8 cellular contexts compared by ENCODE assay signal in genomic region chr6:80742481-80742880, GRCh38.
A peak's percentile ranks its signal among the peaks of the same experiment; 100 is the strongest.
DNase-seq lines count a peak whose midpoint lies in the region; ATAC-seq and TF ChIP-seq lines count a peak whose summit lies in the region.

No MANE protein-coding gene starts in this region.

- H3K4me2 ChIP-seq in smooth muscle cell, result no peak overlapping the region

- H3K36me3 ChIP-seq in smooth muscle cell (ENCODE audit: low read depth), result no peaks in the 10 kb centered on the region

- no peaks in the 10 kb centered on the region for H4K20me1 ChIP-seq in smooth muscle cell (ENCODE audit: low read depth)

- no peak overlapping the region for H3K4me3 ChIP-seq in NB4 (ENCODE audit: low read depth, low read length)
- H3K4me3 ChIP-seq in smooth muscle cell, result no peak overlapping the region

- H3F3A ChIP-seq in smooth muscle cell (ENCODE audit: low read depth), result no peaks in the 10 kb centered on the region

- no peaks in the 10 kb centered on the region for H3K79me2 ChIP-seq in smooth muscle cell (ENCODE audit: low read depth)

- WGBS in smooth muscle cell (ENCODE audit: low lambda C conversion rate), result 32% methylated on average over 2 of the region's 2 CpGs

- H2AFZ ChIP-seq in smooth muscle cell (ENCODE audit: low read depth), result no peak overlapping the region

- no peak overlapping the region for H3K9ac ChIP-seq in smooth muscle cell (ENCODE audit: low read depth)

- TF ChIP-seq CTCF in NB4 (IDR thresholded peaks at IDR 0.05; ENCODE audit: low read depth, low read length) (peak; percentile 19), smooth muscle cell (IDR thresholded peaks at IDR 0.05; ENCODE audit: borderline replicate concordance, insufficient read depth, poor library complexity, severe bottlenecking) (peak; percentile 41)

- no peaks in the 10 kb centered on the region for H3K9me3 ChIP-seq in smooth muscle cell (replicated peaks; ENCODE audit: low read depth)

- no peaks in the 10 kb centered on the region for H3K4me1 ChIP-seq in smooth muscle cell (ENCODE audit: low read depth)

- ATAC-seq in GM18873 (IDR thresholded peaks at IDR 0.05; ENCODE audit: low FRiP score, unreplicated experiment), result no peak
- no peak for ATAC-seq in HG02973 (IDR thresholded peaks at IDR 0.05; ENCODE audit: unreplicated experiment)

- TF ChIP-seq POLR2A in NB4 (IDR thresholded peaks at IDR 0.05; ENCODE audit: extremely low read depth, insufficient read length), result no peak

- DNase-seq in NCI-H510A treated with DMSO at 0.1 percent for 48 hours (lab: John Stamatoyannopoulos, UW) (peak; percentile 8), NCI-H510A (lab: John Stamatoyannopoulos, UW) (no peak), NB4 (ENCODE audit: low read depth) (peak; percentile 58), dermis blood vessel endothelial cell (peak; percentile 30), smooth muscle cell (lab: John Stamatoyannopoulos, UW; ENCODE audit: unreplicated experiment) (no peak)
- DNase-seq in activated effector memory CD4-positive, alpha-beta T cell treated with anti-CD3 and anti-CD28 coated beads, Interleukin-2, amount 50 U/mL, for 16 hours, result no peak

- H3K27me3 ChIP-seq in smooth muscle cell (ENCODE audit: low read depth), result no peaks in the 10 kb centered on the region

- H3K27ac ChIP-seq in smooth muscle cell (ENCODE audit: low read depth), result no peak overlapping the region

Comparison
In these comparisons a context has a peak if more than half of its experiments do, and no peak if none do; other contexts are left out.
1. DNase-seq: peak in NCI-H510A treated with DMSO at 0.1 percent for 48 hours (single experiment), NB4 (single experiment) and dermis blood vessel endothelial cell (single experiment); none in NCI-H510A (single experiment), smooth muscle cell (single experiment) and activated effector memory CD4-positive, alpha-beta T cell treated with anti-CD3 and anti-CD28 coated beads, Interleukin-2, amount 50 U/mL, for 16 hours (single experiment).